ENCODE assay signal across 8 cellular contexts in the genomic region with DNA sequence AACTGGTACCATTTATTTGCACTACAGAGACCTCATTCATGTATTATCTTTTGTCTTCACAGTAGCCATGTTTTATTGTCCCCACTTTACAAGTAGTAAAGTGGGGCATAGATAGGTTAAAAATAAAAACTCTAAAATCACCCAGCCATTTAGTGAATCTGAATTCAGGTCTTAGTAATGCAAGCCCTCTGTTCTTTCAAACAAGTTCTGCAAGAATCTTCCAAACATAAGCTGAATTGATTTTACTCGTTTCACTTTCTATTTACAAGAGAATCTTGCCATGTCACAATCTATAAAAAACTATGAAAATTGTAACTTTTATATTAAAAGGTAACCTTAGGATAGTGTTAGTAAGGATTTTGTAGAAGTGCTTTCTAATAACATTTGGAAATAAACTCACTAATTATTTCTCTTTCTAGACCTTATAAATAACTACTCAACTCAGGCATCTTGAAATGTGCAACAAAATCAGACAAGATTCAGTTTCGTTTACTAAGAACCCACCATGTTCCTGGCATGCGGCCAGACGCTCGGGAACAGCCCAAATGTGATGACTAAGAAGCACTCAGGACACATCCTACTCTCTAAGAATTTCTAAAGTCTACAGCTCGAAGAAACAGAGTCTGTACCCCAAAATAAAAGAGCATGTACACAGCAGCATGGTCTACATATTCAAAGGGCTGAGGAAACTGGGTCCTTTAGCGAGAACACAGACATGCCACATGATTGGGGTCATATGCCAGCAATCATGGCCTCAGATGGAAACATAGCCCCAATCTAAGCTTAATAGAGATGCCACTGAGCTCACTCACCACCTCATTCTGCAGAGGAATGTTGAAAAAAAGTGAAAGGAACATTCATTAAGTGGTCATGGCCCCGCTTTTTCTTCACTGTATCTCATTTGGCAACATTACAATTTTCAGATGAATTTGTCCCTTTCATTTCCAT.
DNase-seq lines count a peak whose midpoint lies in the region; ATAC-seq and TF ChIP-seq lines count a peak whose summit lies in the region.

No MANE protein-coding gene starts in this region.

- H3K4me3 Mint-ChIP-seq in central memory CD8-positive, alpha-beta T cell = peak overlapping the region; percentile 38

- H3K9me3 Mint-ChIP-seq in central memory CD8-positive, alpha-beta T cell = no peaks in the 10 kb centered on the region

- DNase-seq in AG04450 (ENCODE audit: low read depth, low spot score) (peak; percentile 45), spleen (peak; percentile 88), iPS-NIHi7 (ENCODE audit: extremely low spot score) (no peak), NCI-H446 treated with DMSO at 0.1 percent for 48 hours (lab: John Stamatoyannopoulos, UW) (no peak)
- peak; percentile 77 for DNase-seq in activated CD4-positive, alpha-beta T cell treated with anti-CD3 and anti-CD28 coated beads for 1 hour
- DNase-seq in central memory CD8-positive, alpha-beta T cell (ENCODE audit: low spot score in 2 of 2) = peak; percentile 48 to 49

- intact Hi-C loops in spleen (cut with DNase I; ENCODE audit: low total_unique reads) = no loop called here

- H3K36me3 Mint-ChIP-seq in central memory CD8-positive, alpha-beta T cell (ENCODE audit: insufficient read depth) = peaks cover 2% of the 10 kb centered on the region

- no peaks in the 10 kb centered on the region for H3K27me3 Mint-ChIP-seq in central memory CD8-positive, alpha-beta T cell

- CTCF ChIA-PET in AG04450 (lab: Charles Lee) = interaction anchor here (0.6 to 1.1 kb wide), 2 partner anchors 11 to 60 kb away, joined by 3 to 6 read pairs; no protein-coding TSS in a partner anchor

- no peak for TF ChIP-seq POLR2A in spleen (IDR thresholded peaks at IDR 0.05)

- H3K27ac Mint-ChIP-seq in central memory CD8-positive, alpha-beta T cell (ENCODE audit: low read depth) = no peak overlapping the region

- no peaks in the 10 kb centered on the region for H3K9me3 ChIP-seq in AG04450 (ENCODE audit: control insufficient read depth, insufficient read depth, low read length)
- H3K9me3 ChIP-seq in spleen = no peaks in the 10 kb centered on the region

- H3K4me1 ChIP-seq in spleen = peaks cover 0 to 20% (median 0%) of the 10 kb centered on the region in 6 donors

- H3K27me3 ChIP-seq in AG04450 (ENCODE audit: control insufficient read depth, insufficient read depth, low read length) (no peaks in the 10 kb centered on the region), spleen (replicated peaks in 1 of 7) (no peaks in the 10 kb centered on the region)

- peaks cover 6% of the 10 kb centered on the region for H3K4me1 Mint-ChIP-seq in central memory CD8-positive, alpha-beta T cell

- ATAC-seq in GM19351 (IDR thresholded peaks at IDR 0.05; ENCODE audit: unreplicated experiment) (peak; percentile 95), HG03432 (IDR thresholded peaks at IDR 0.05; ENCODE audit: unreplicated experiment) (peak; percentile 94)
- ATAC-seq in central memory CD8-positive, alpha-beta T cell (replicated peaks; ENCODE audit: extremely low read depth, poor library complexity, severe bottlenecking) = peak; percentile 77

- H3K27ac ChIP-seq in AG04450 (ENCODE audit: low read depth, low read length) = no peak overlapping the region
- peak overlapping the region in 4 of 8 donors; percentile 3 to 56 (median 40) for H3K27ac ChIP-seq in spleen

- 33 to 81% (median 47%) methylated on average over 8 of the region's 8 CpGs for WGBS in spleen, 5 donors

- POLR2A ChIA-PET in AG04450 (lab: Yijun Ruan, JAX) = no interaction called here

- no peak for TF ChIP-seq CTCF in AG04450 (IDR thresholded peaks at IDR 0.05; ENCODE audit: low read depth, low read length)
- TF ChIP-seq CTCF in spleen (IDR thresholded peaks at IDR 0.05 in 8 of 11, conservative IDR thresholded peaks at IDR 0.05 in 3 of 11) = no peak

- H3K4me3 ChIP-seq in AG04450 (ENCODE audit: low read depth, low read length) = peak overlapping the region; percentile 17; the same call in 1 of the 2 replicates
- no peak overlapping the region for H3K4me3 ChIP-seq in spleen

- no peaks in the 10 kb centered on the region for H3K36me3 ChIP-seq in spleen

Comparison
In these comparisons a context has a peak if more than half of its experiments do, and no peak if none do; other contexts are left out.
1. DNase-seq: peak in AG04450 (single experiment), activated CD4-positive, alpha-beta T cell treated with anti-CD3 and anti-CD28 coated beads for 1 hour (single experiment), central memory CD8-positive, alpha-beta T cell (2 of 2) and spleen (single experiment); none in iPS-NIHi7 (single experiment) and NCI-H446 treated with DMSO at 0.1 percent for 48 hours (single experiment).
2. Peak in every context shown above with its lines, with median percentiles within 50 percentile points of each other: ATAC-seq.